ENCODE assay signal across 26 cellular contexts in the genomic region with DNA sequence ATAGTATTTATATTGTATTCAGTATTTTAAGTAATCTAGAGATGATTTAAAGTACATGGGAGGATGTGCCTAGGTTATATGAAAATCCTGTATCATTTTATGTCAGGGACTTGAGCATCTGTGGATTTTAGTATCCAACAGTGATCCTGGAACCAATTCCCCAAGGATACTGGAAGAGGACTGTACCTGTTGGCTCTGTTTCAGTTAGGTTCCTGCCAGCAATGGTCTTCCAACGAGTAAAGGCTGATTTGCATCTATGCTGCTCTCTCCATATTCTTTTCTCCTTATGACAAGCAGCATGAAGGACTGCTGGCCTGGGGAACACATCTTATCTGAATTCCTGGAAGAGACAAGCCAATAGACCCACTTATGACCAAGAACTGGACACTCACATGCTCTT. TPM values are rescaled to one million over a fixed set of nuclear protein-coding genes. Genes with fewer than 3 reads are reported as not detected.
"Had no signal": no experiment of that assay in that cellular context is flagged by ENCODE, and none has a peak within 500 bp of the region (broad histone marks: within the 10 kb centered on the region; RNA-seq: fewer than 3 reads in every experiment).

No MANE protein-coding gene starts in this region.

- DNase-seq: naive thymus-derived CD8-positive, alpha-beta T cell; nephron progenitor cell; nucleus accumbens; pancreas; posterior cingulate gyrus; psoas muscle; right cardiac atrium; right lobe of liver; sigmoid colon; small intestine; stimulated activated CD4-positive, alpha-beta T cell treated with anti-CD3 and anti-CD28 coated beads, Interleukin-15, amount 100 ng/mL, for 24 hours; stimulated activated CD4-positive, alpha-beta T cell treated with anti-CD3 and anti-CD28 coated beads, Interleukin-4, amount 100 ng/mL, for 1 hour; stimulated activated CD4-positive, alpha-beta T cell treated with anti-CD3 and anti-CD28 coated beads, Interleukin-4, amount 100 ng/mL, for 4 hours; stimulated activated CD8-positive, alpha-beta memory T cell treated with anti-CD3 and anti-CD28 coated beads, Interleukin-4, amount 100 ng/mL, for 48 hours; stimulated activated naive CD4-positive, alpha-beta T cell; stimulated activated naive CD8-positive, alpha-beta T cell treated with anti-CD3 and anti-CD28 coated beads, Interleukin-15, amount 100 ng/mL, for 72 hours; stimulated activated naive CD8-positive, alpha-beta T cell treated with anti-CD3 and anti-CD28 coated beads, Interleukin-15, Interleukin-2, amounts not matched to agents 100 U/mL and 50 U/mL, for 24 hours; substantia nigra; testis; tibial artery; transverse colon; upper lobe of right lung; uterus had no signal

- ATAC-seq: naive thymus-derived CD8-positive, alpha-beta T cell; natural killer cell treated with Interleukin-12 subunit alpha and Interleukin-12 subunit beta and Interleukin-15 and Interleukin-18, amount 100 ng/mL, for 72 hours; pancreas; psoas muscle; right cardiac atrium; right lobe of liver; stimulated activated memory B cell treated with anti-CD40 and anti-IgM and Interleukin-4, amounts not matched to agents 10 μg/mL and 1 μg/mL and 100 μg/mL, for 72 hours; stimulated activated naive CD8-positive, alpha-beta T cell treated with anti-CD3 and anti-CD28 coated beads, Interleukin-15, amount 100 ng/mL, for 72 hours; stimulated activated naive CD8-positive, alpha-beta T cell treated with anti-CD3 and anti-CD28 coated beads, Interleukin-15, Interleukin-2, amounts not matched to agents 100 U/mL and 50 U/mL, for 24 hours; upper lobe of right lung had no signal

RNA-seq across cellular contexts. Expression of gene ASB9, which starts 34.9 kb away (rescaled TPM):
- total RNA-seq: natural killer cell treated with Interleukin-12 subunit alpha and Interleukin-12 subunit beta and Interleukin-15 and Interleukin-18, amount 100 ng/mL, for 72 hours; osteocyte had no signal
